Comparison of ENCODE assay signal across 8 cellular contexts in genomic region chr1:37858931-37859506, GRCh38. TPM values are rescaled to one million over a fixed set of nuclear protein-coding genes. Genes with fewer than 3 reads are reported as not detected.
DNase-seq lines count a peak whose midpoint lies in the region; ATAC-seq and FAIRE-seq lines count a peak whose summit lies in the region.

No MANE protein-coding gene starts in this region.

- peaks cover 27% of the 10 kb centered on the region for H3K4me1 Mint-ChIP-seq in activated naive CD8-positive, alpha-beta T cell treated with anti-CD3 and anti-CD28 coated beads, Interleukin-2, amount 10 ng/mL, durations not matched to agents 7 days and 5 days

- POLR2A ChIA-PET in activated naive CD8-positive, alpha-beta T cell treated with anti-CD3 and anti-CD28 coated beads, Interleukin-2, amount 10 ng/mL, durations not matched to agents 7 days and 5 days (lab: Charles Lee) = interaction anchor here (0.6 to 3.3 kb wide), 14 partner anchors 7 to 1822 kb away, joined by 3 to 34 read pairs (median 4); partner anchors contain the start of genes C1orf122, CDCA8, UTP11 and YRDC

- H3K27me3 ChIP-seq in small intestine (ENCODE audit: control insufficient read depth in 2 of 2, insufficient read depth in 2 of 2, low read length in 2 of 2) = no peaks in the 10 kb centered on the region

- H3K4me3 Mint-ChIP-seq in activated naive CD8-positive, alpha-beta T cell treated with anti-CD3 and anti-CD28 coated beads, Interleukin-2, amount 10 ng/mL, durations not matched to agents 7 days and 5 days = peak overlapping the region; percentile 99

- peak overlapping the region; percentile 25 to 92 for H3K27ac ChIP-seq in small intestine (ENCODE audit: low read depth in 1 of 2, low read length in 1 of 2)

- H3K9me3 ChIP-seq in small intestine (ENCODE audit: control insufficient read depth, low read depth) = no peaks in the 10 kb centered on the region

- DNase-seq in AG08395 (ENCODE audit: low spot score) = peak; percentile 44
- peak; percentile 24 for DNase-seq in HT-29 (ENCODE audit: low spot score)
- no peak for DNase-seq in activated naive CD8-positive, alpha-beta T cell treated with anti-CD3 and anti-CD28 coated beads, Interleukin-2, amount 10 ng/mL, durations not matched to agents 7 days and 5 days
- peak; percentile 48 for DNase-seq in hepatic stellate cell (ENCODE audit: low spot score)
- DNase-seq in small intestine = no peak
- DNase-seq in NCI-H187 (lab: John Stamatoyannopoulos, UW) = no peak
- no peak for DNase-seq in hippocampal formation (lab: John Stamatoyannopoulos, UW)

- FAIRE-seq in small intestine (lab: Jason Lieb, UNC) = no peak

- H3K27ac Mint-ChIP-seq in activated naive CD8-positive, alpha-beta T cell treated with anti-CD3 and anti-CD28 coated beads, Interleukin-2, amount 10 ng/mL, durations not matched to agents 7 days and 5 days = peak overlapping the region; percentile 99

- H3K9me3 Mint-ChIP-seq in activated naive CD8-positive, alpha-beta T cell treated with anti-CD3 and anti-CD28 coated beads, Interleukin-2, amount 10 ng/mL, durations not matched to agents 7 days and 5 days = no peaks in the 10 kb centered on the region

- WGBS in small intestine, 3 donors = 1 to 2% (median 1%) methylated on average over 21 of the region's 21 CpGs

- H3K36me3 Mint-ChIP-seq in activated naive CD8-positive, alpha-beta T cell treated with anti-CD3 and anti-CD28 coated beads, Interleukin-2, amount 10 ng/mL, durations not matched to agents 7 days and 5 days = peaks cover 19% of the 10 kb centered on the region

- H3K36me3 ChIP-seq in small intestine (ENCODE audit: control insufficient read depth in 2 of 2, insufficient read depth in 2 of 2, low read length in 2 of 2) = peaks cover 0 to 6% of the 10 kb centered on the region in 2 donors

- ATAC-seq in GM19043 (IDR thresholded peaks at IDR 0.05; ENCODE audit: low read depth, unreplicated experiment) = peak; percentile 26
- ATAC-seq in activated naive CD8-positive, alpha-beta T cell treated with anti-CD3 and anti-CD28 coated beads, Interleukin-2, amount 10 ng/mL, durations not matched to agents 7 days and 5 days (ENCODE audit: low read depth) = no peak

- peaks cover 3 to 6% of the 10 kb centered on the region in 2 donors for H3K4me1 ChIP-seq in small intestine (ENCODE audit: control insufficient read depth in 2 of 2, insufficient read depth in 1 of 2, low read depth in 1 of 2, low read length in 1 of 2)

- peak overlapping the region; percentile 79 to 91 for H3K4me3 ChIP-seq in small intestine (ENCODE audit: low read depth in 1 of 2, low read length in 2 of 2)

- no peaks in the 10 kb centered on the region for H3K27me3 Mint-ChIP-seq in activated naive CD8-positive, alpha-beta T cell treated with anti-CD3 and anti-CD28 coated beads, Interleukin-2, amount 10 ng/mL, durations not matched to agents 7 days and 5 days

RNA-seq across cellular contexts. Expression of gene MTF1, which starts 0.4 kb away (rescaled TPM):
- total RNA-seq in HT-29 (2014; rRNA removed; shearing (Covaris generic)) = 3.0 and 3.7 TPM in 2 replicates
- total RNA-seq in activated naive CD8-positive, alpha-beta T cell treated with anti-CD3 and anti-CD28 coated beads, Interleukin-2, amount 10 ng/mL, durations not matched to agents 7 days and 5 days = 10 to 100 TPM; 21.7 to 28.2 TPM
- 1 to 10 TPM; 1.6 to 4.3 (median 1.8) TPM for polyA plus RNA-seq in small intestine

RNA-seq across cellular contexts. Expression of gene YRDC, which starts 51.0 kb away (rescaled TPM):
- 55.1 and 56.7 TPM in 2 replicates for total RNA-seq in HT-29 (2014; rRNA removed; shearing (Covaris generic))
- 10 to 100 TPM; 13.3 to 14.1 TPM for total RNA-seq in activated naive CD8-positive, alpha-beta T cell treated with anti-CD3 and anti-CD28 coated beads, Interleukin-2, amount 10 ng/mL, durations not matched to agents 7 days and 5 days
- polyA plus RNA-seq in small intestine = 10 to 100 TPM; 14.3 to 15.7 (median 14.5) TPM

RNA-seq across cellular contexts. Expression of gene C1orf122, which starts 51.4 kb away (rescaled TPM):
- 103 and 113 TPM in 2 replicates for total RNA-seq in HT-29 (2014; rRNA removed; shearing (Covaris generic))
- total RNA-seq in activated naive CD8-positive, alpha-beta T cell treated with anti-CD3 and anti-CD28 coated beads, Interleukin-2, amount 10 ng/mL, durations not matched to agents 7 days and 5 days = 10 to 100 TPM; 15.4 to 18.0 TPM
- 10 to 100 TPM; 38.4 to 44.0 (median 38.9) TPM for polyA plus RNA-seq in small intestine

Comparison
In these comparisons a context has a peak if more than half of its experiments do, and no peak if none do; other contexts are left out.
1. DNase-seq: peak in AG08395 (single experiment), HT-29 (single experiment) and hepatic stellate cell (single experiment); none in activated naive CD8-positive, alpha-beta T cell treated with anti-CD3 and anti-CD28 coated beads, Interleukin-2, amount 10 ng/mL, durations not matched to agents 7 days and 5 days (single experiment), small intestine (single experiment), NCI-H187 (0 of 2) and hippocampal formation (0 of 2).